ENCODE assay signal across 29 cellular contexts in the genomic region with DNA sequence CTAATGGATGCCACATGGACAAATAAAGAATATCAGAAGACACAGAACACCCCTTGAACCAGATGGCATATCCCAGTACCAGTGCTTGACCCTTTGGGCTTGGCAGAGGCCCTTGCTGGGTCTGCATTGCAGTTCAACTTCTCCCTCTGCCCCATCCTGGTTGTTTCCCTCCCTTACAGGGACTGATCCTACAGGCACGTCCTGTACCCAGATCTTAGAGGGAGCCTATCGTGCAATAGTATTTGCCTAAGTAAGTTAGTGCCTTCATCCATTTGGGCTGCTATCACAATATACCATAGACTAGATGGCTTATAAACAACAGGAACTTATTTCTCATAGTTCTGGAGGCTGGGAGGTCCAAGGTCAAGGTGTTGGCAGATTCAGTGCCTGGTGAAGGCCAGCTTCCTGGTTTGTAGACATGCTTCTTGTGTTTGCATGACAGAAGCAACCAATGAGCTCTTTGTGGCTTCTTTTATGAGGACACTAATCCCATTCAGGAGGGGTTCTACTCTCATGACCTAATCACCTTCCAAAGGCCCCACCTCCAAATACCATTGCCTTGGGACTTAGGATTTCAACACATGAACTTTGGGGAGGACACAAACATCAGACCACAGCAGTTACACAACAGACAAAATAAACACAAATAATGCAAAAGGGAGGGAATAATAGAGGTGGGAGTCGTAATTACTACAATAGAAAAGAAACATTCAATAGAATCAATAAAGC.
DNase-seq lines count a peak whose midpoint lies in the region; ATAC-seq and TF ChIP-seq lines count a peak whose summit lies in the region.
"Had no signal": no experiment of that assay in that cellular context is flagged by ENCODE, and none has a peak within 500 bp of the region (broad histone marks: within the 10 kb centered on the region; RNA-seq: fewer than 3 reads in every experiment).

No MANE protein-coding gene starts in this region.

- intact Hi-C loops in HCT116 (cut with micrococcal nuclease): no loop called here

- peaks cover 17 to 43% of the 10 kb centered on the region in 2 experiments for H3K4me1 ChIP-seq in HCT116 (ENCODE audit: control insufficient read depth in 1 of 2, insufficient read depth in 2 of 2, low read length in 2 of 2)
- H3K4me1 ChIP-seq: body of pancreas, sigmoid colon, thyroid gland had no signal

- no peaks in the 10 kb centered on the region for H3K27me3 ChIP-seq in HCT116 (ENCODE audit: insufficient read depth, low read length)
- H3K27me3 ChIP-seq: body of pancreas, sigmoid colon, thyroid gland had no signal

- H2AFZ ChIP-seq in HCT116 (ENCODE audit: low read depth, low read length, poor library complexity, severe bottlenecking): no peak overlapping the region

- no peaks in the 10 kb centered on the region for H3K79me2 ChIP-seq in HCT116 (ENCODE audit: insufficient read depth, low read length)

- RAD21 ChIA-PET in HCT116 (lab: Charles Lee; ENCODE audit: low non-redundant PET in 1 of 2, low total read pairs in 2 of 2, uncharacterized antibody in 2 of 2, unreplicated experiment in 2 of 2): no interaction called here

- no peaks in the 10 kb centered on the region for H3K9me2 ChIP-seq in HCT116 (ENCODE audit: insufficient read depth)

- H3K27ac ChIP-seq in HCT116 (ENCODE audit: low read depth, low read length): no peak overlapping the region; the same call in 1 of the 2 replicates
- H3K27ac ChIP-seq: body of pancreas, HL-60, sigmoid colon, thyroid gland had no signal

- H3K36me3 ChIP-seq in HCT116 (ENCODE audit: control insufficient read depth in 1 of 2, insufficient read depth in 2 of 2, low read length in 2 of 2): no peaks in the 10 kb centered on the region
- H3K36me3 ChIP-seq: sigmoid colon, thyroid gland had no signal

- no peak overlapping the region for H3K9ac ChIP-seq in HCT116 (ENCODE audit: low read length)

- no peak for DNase-seq in HCT116 (ENCODE audit: low read depth, low spot score)
- DNase-seq in RPMI7951 (ENCODE audit: low read depth): peak; percentile 31
- DNase-seq in islet precursor cell: peak; percentile 67
- DNase-seq in glomerular visceral epithelial cell (ENCODE audit: extremely low spot score): no peak
- DNase-seq in NCI-H2227 (lab: John Stamatoyannopoulos, UW; ENCODE audit: unreplicated experiment): no peak
- DNase-seq in NCI-H510A treated with DMSO at 0.1 percent for 48 hours (lab: John Stamatoyannopoulos, UW): no peak
- DNase-seq: activated CD4-positive, alpha-beta memory T cell treated with anti-CD3 and anti-CD28 coated beads for 36 hours; activated CD4-positive, CD25-positive, alpha-beta regulatory T cell treated with anti-CD3 and anti-CD28 coated beads, Interleukin-2, amount 50 U/mL, for 72 hours; activated CD8-positive, alpha-beta memory T cell treated with anti-CD3 and anti-CD28 coated beads, Interleukin-2, amount 50 U/mL, for 4 hours; activated naive CD4-positive, alpha-beta T cell treated with anti-CD3 and anti-CD28 coated beads for 36 hours; body of pancreas; CD4-positive, CD25-positive, alpha-beta regulatory T cell; DND-41; GOT3; Kasumi-1; left cardiac atrium; NCI-H1048; NCI-H1694 treated with DMSO at 0.1 percent for 48 hours; NCI-H510A; PC-3; Right ventricle myocardium superior; sigmoid colon; stimulated activated CD4-positive, alpha-beta T cell treated with anti-CD3 and anti-CD28 coated beads, Interleukin-4, amount 100 ng/mL, for 24 hours; T-helper 2 cell; thyroid gland had no signal

- no peak overlapping the region for H3K4me3 ChIP-seq in HCT116 (replicated peaks in 1 of 2; ENCODE audit: low read depth in 1 of 2, low read length in 2 of 2)
- H3K4me3 ChIP-seq: body of pancreas, sigmoid colon, thyroid gland had no signal

- H4K20me1 ChIP-seq in HCT116 (ENCODE audit: insufficient read depth): no peaks in the 10 kb centered on the region

- H3K4me2 ChIP-seq in HCT116 (ENCODE audit: low read length): peak overlapping the region; percentile 67

- CTCF ChIA-PET in HCT116 (lab: Charles Lee): no interaction called here

- POLR2A ChIA-PET in HCT116 (lab: Charles Lee): no interaction called here

- ATAC-seq in HCT116 (peak; percentile 44; the same call in 1 of the 2 replicates), GM18868 (IDR thresholded peaks at IDR 0.05; ENCODE audit: unreplicated experiment) (no peak)
- ATAC-seq: body of pancreas; esophagus mucosa; left cardiac atrium; natural killer cell treated with Interleukin-12 subunit alpha and Interleukin-12 subunit beta and Interleukin-15 and Interleukin-18, amount 100 ng/mL, for 72 hours; PC-3 had no signal

- no peak for TF ChIP-seq CTCF in HCT116 (IDR thresholded peaks at IDR 0.05 in 2 of 3, conservative IDR thresholded peaks at IDR 0.05 in 1 of 3; ENCODE audit: borderline replicate concordance in 1 of 3, insufficient read depth in 1 of 3, low read depth in 2 of 3, low read length in 2 of 3)

- H3K9me3 ChIP-seq in HCT116 (ENCODE audit: control insufficient read depth in 1 of 2, insufficient read depth in 1 of 2, low read depth in 1 of 2, low read length in 2 of 2): no peaks in the 10 kb centered on the region
- H3K9me3 ChIP-seq: body of pancreas, thyroid gland had no signal

- TF ChIP-seq POLR2A in HCT116 (IDR thresholded peaks at IDR 0.05; ENCODE audit: borderline replicate concordance, extremely low read depth, insufficient read depth, insufficient read length): no peak

- no TSS peak for BruUV-seq in HCT116 (replicated peaks; lab: Mats Ljungman, UMichigan)

- TF ChIP-seq RAD21 in HCT116 (IDR thresholded peaks at IDR 0.05; ENCODE audit: low read depth): no peak

TF ChIP-seq in HCT116, 20 proteins besides CTCF, POLR2A, EP300 and RAD21 (continues in another document):
- TF ChIP-seq TCF7L2 (IDR thresholded peaks at IDR 0.05; ENCODE audit: borderline replicate concordance, extremely low read depth, insufficient read depth, insufficient read length): no peak
- no peak for TF ChIP-seq EZH2phosphoT487 (IDR thresholded peaks at IDR 0.05; ENCODE audit: borderline replicate concordance)
- TF ChIP-seq ZFX (IDR thresholded peaks at IDR 0.05): no peak
- TF ChIP-seq JUND (IDR thresholded peaks at IDR 0.05): no peak
- TF ChIP-seq, protein P1, sequence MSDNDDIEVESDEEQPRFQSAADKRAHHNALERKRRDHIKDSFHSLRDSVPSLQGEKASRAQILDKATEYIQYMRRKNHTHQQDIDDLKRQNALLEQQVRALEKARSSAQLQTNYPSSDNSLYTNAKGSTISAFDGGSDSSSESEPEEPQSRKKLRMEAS (IDR thresholded peaks at IDR 0.05): no peak
- no peak for TF ChIP-seq FOSL1 (IDR thresholded peaks at IDR 0.05; ENCODE audit: low read depth)
- no peak for TF ChIP-seq ZNF274 (IDR thresholded peaks at IDR 0.05; ENCODE audit: low read depth, low read length)
- TF ChIP-seq, protein P2, sequence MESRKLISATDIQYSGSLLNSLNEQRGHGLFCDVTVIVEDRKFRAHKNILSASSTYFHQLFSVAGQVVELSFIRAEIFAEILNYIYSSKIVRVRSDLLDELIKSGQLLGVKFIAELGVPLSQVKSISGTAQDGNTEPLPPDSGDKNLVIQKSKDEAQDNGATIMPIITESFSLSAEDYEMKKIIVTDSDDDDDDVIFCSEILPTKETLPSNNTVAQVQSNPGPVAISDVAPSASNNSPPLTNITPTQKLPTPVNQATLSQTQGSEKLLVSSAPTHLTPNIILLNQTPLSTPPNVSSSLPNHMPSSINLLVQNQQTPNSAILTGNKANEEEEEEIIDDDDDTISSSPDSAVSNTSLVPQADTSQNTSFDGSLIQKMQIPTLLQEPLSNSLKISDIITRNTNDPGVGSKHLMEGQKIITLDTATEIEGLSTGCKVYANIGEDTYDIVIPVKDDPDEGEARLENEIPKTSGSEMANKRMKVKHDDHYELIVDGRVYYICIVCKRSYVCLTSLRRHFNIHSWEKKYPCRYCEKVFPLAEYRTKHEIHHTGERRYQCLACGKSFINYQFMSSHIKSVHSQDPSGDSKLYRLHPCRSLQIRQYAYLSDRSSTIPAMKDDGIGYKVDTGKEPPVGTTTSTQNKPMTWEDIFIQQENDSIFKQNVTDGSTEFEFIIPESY (IDR thresholded peaks at IDR 0.05; ENCODE audit: extremely low read depth, insufficient replicate concordance, low read length): no peak
- TF ChIP-seq ELF1 (IDR thresholded peaks at IDR 0.05; ENCODE audit: borderline replicate concordance, low read depth): no peak
- no peak for TF ChIP-seq YY1 (IDR thresholded peaks at IDR 0.05; ENCODE audit: extremely low read depth, insufficient replicate concordance, low read depth, low read length)
- no peak for TF ChIP-seq SP1 (IDR thresholded peaks at IDR 0.05; ENCODE audit: low read depth)
- TF ChIP-seq EGR1 (IDR thresholded peaks at IDR 0.05; ENCODE audit: low read depth): no peak
- TF ChIP-seq, protein P3, sequence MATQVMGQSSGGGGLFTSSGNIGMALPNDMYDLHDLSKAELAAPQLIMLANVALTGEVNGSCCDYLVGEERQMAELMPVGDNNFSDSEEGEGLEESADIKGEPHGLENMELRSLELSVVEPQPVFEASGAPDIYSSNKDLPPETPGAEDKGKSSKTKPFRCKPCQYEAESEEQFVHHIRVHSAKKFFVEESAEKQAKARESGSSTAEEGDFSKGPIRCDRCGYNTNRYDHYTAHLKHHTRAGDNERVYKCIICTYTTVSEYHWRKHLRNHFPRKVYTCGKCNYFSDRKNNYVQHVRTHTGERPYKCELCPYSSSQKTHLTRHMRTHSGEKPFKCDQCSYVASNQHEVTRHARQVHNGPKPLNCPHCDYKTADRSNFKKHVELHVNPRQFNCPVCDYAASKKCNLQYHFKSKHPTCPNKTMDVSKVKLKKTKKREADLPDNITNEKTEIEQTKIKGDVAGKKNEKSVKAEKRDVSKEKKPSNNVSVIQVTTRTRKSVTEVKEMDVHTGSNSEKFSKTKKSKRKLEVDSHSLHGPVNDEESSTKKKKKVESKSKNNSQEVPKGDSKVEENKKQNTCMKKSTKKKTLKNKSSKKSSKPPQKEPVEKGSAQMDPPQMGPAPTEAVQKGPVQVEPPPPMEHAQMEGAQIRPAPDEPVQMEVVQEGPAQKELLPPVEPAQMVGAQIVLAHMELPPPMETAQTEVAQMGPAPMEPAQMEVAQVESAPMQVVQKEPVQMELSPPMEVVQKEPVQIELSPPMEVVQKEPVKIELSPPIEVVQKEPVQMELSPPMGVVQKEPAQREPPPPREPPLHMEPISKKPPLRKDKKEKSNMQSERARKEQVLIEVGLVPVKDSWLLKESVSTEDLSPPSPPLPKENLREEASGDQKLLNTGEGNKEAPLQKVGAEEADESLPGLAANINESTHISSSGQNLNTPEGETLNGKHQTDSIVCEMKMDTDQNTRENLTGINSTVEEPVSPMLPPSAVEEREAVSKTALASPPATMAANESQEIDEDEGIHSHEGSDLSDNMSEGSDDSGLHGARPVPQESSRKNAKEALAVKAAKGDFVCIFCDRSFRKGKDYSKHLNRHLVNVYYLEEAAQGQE (IDR thresholded peaks at IDR 0.05; ENCODE audit: low read depth): no peak
- no peak for TF ChIP-seq CBX3 (IDR thresholded peaks at IDR 0.05; ENCODE audit: low read depth)
- TF ChIP-seq, protein P4, sequence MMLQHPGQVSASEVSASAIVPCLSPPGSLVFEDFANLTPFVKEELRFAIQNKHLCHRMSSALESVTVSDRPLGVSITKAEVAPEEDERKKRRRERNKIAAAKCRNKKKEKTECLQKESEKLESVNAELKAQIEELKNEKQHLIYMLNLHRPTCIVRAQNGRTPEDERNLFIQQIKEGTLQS (IDR thresholded peaks at IDR 0.05): no peak
- TF ChIP-seq EZH2 (IDR thresholded peaks at IDR 0.05): no peak

Comparison
In these comparisons a context has a peak if more than half of its experiments do, and no peak if none do; other contexts are left out.
1. DNase-seq: peak in RPMI7951 (single experiment) and islet precursor cell (single experiment); none in HCT116 (single experiment), glomerular visceral epithelial cell (single experiment), NCI-H2227 (single experiment) and NCI-H510A treated with DMSO at 0.1 percent for 48 hours (single experiment).